In genomic region chr12:48973992-48974673, GRCh38 we compare ENCODE assay signal across 8 cellular contexts. TPM values are rescaled to one million over a fixed set of nuclear protein-coding genes. Genes with fewer than 3 reads are reported as not detected.
DNase-seq lines count a peak whose midpoint lies in the region; ATAC-seq and TF ChIP-seq lines count a peak whose summit lies in the region.
"Had no signal": no experiment of that assay in that cellular context is flagged by ENCODE, and none has a peak within 500 bp of the region (broad histone marks: within the 10 kb centered on the region; RNA-seq: fewer than 3 reads in every experiment).

No MANE protein-coding gene starts in this region.

- no peaks in the 10 kb centered on the region for H3K9me3 ChIP-seq in H9 (ENCODE audit: control insufficient read depth, low read depth, low read length)
- H3K9me3 ChIP-seq in right cardiac atrium (ENCODE audit: control insufficient read depth, low read length): no peaks in the 10 kb centered on the region

- ATAC-seq in activated T-cell treated with anti-CD3 and anti-CD28 coated beads, Interleukin-2, amount 50 U/mL, for 72 hours (replicated peaks in 1 of 2): no peak
- peak; percentile 68 to 71 for ATAC-seq in right cardiac atrium
- no peak for ATAC-seq in stimulated activated naive CD8-positive, alpha-beta T cell treated with anti-CD3 and anti-CD28 coated beads, Interleukin-15, Interleukin-2, amounts not matched to agents 100 U/mL and 50 U/mL, for 24 hours
- no peak for ATAC-seq in stimulated activated naive B cell treated with anti-CD40 and anti-IgM and Interleukin-4, amounts not matched to agents 10 μg/mL and 1 μg/mL and 100 μg/mL, for 72 hours (replicated peaks)
- ATAC-seq in GM18870 (IDR thresholded peaks at IDR 0.05; ENCODE audit: unreplicated experiment): no peak

- no peak overlapping the region for H2AFZ ChIP-seq in H9 (ENCODE audit: low read length)

- no peak overlapping the region for H3K4ac ChIP-seq in H9 (ENCODE audit: low read depth, low read length)

- TF ChIP-seq CTCF in H9 (conservative IDR thresholded peaks at IDR 0.05): peak; percentile 77

- peaks cover under 1% of the 10 kb centered on the region; the same call in 1 of the 2 replicates for H3K4me1 ChIP-seq in H9 (ENCODE audit: insufficient read depth, low read length)
- peaks cover 11% of the 10 kb centered on the region for H3K4me1 ChIP-seq in right cardiac atrium (ENCODE audit: control insufficient read depth, insufficient read depth, low read length)

- no peaks in the 10 kb centered on the region; a peak in 1 of 7 replicates for H3K36me3 Mint-ChIP-seq in H9 (ENCODE audit: insufficient read depth in 1 of 3, low read depth in 3 of 3)
- H3K36me3 Mint-ChIP-seq in activated T-cell treated with anti-CD3 and anti-CD28 coated beads, Interleukin-2, amount 50 U/mL, for 72 hours (ENCODE audit: insufficient read depth in 2 of 2): no peaks in the 10 kb centered on the region
- H3K36me3 Mint-ChIP-seq in stimulated activated naive B cell treated with anti-CD40 and anti-IgM and Interleukin-4, amounts not matched to agents 10 μg/mL and 1 μg/mL and 100 μg/mL, for 72 hours: peaks cover 0 to 2% of the 10 kb centered on the region in 2 donors

- no peaks in the 10 kb centered on the region for H4K20me1 ChIP-seq in H9 (ENCODE audit: control insufficient read depth, insufficient read depth, insufficient read length)

- H3K79me1 ChIP-seq in H9 (ENCODE audit: insufficient read depth, low read depth, low read length, poor library complexity, severe bottlenecking): no peaks in the 10 kb centered on the region

- H3K4me1 Mint-ChIP-seq in H9: peaks cover 32 to 41% of the 10 kb centered on the region in 2 experiments
- H3K4me1 Mint-ChIP-seq in activated T-cell treated with anti-CD3 and anti-CD28 coated beads, Interleukin-2, amount 50 U/mL, for 72 hours (ENCODE audit: low read depth): peaks cover 49% of the 10 kb centered on the region
- H3K4me1 Mint-ChIP-seq in stimulated activated naive B cell treated with anti-CD40 and anti-IgM and Interleukin-4, amounts not matched to agents 10 μg/mL and 1 μg/mL and 100 μg/mL, for 72 hours: peaks cover 44 to 65% of the 10 kb centered on the region in 2 donors

- H2BK12ac ChIP-seq in H9 (ENCODE audit: insufficient read length, low read depth, low read length): no peak overlapping the region

- intact Hi-C loops in right cardiac atrium (cut with DNase I): no loop called here

- peaks cover 99% of the 10 kb centered on the region for H3K27me3 Mint-ChIP-seq in H9 (ENCODE audit: low read depth)
- peaks cover 88% of the 10 kb centered on the region for H3K27me3 Mint-ChIP-seq in activated T-cell treated with anti-CD3 and anti-CD28 coated beads, Interleukin-2, amount 50 U/mL, for 72 hours (ENCODE audit: low read depth)
- peaks cover 78 to 86% of the 10 kb centered on the region in 2 donors for H3K27me3 Mint-ChIP-seq in stimulated activated naive B cell treated with anti-CD40 and anti-IgM and Interleukin-4, amounts not matched to agents 10 μg/mL and 1 μg/mL and 100 μg/mL, for 72 hours

- no CpG with 5 or more reads among the region's 17 CpGs for WGBS in H9 (ENCODE audit: extremely low coverage, insufficient read length, low lambda C conversion rate)
- WGBS in right cardiac atrium: 17% methylated on average over 17 of the region's 17 CpGs

- peaks cover 5 to 6% of the 10 kb centered on the region in 2 experiments; a peak in 4 of 5 replicates for H3K9me3 Mint-ChIP-seq in H9
- H3K9me3 Mint-ChIP-seq in activated T-cell treated with anti-CD3 and anti-CD28 coated beads, Interleukin-2, amount 50 U/mL, for 72 hours: no peaks in the 10 kb centered on the region
- H3K9me3 Mint-ChIP-seq in stimulated activated naive B cell treated with anti-CD40 and anti-IgM and Interleukin-4, amounts not matched to agents 10 μg/mL and 1 μg/mL and 100 μg/mL, for 72 hours: no peaks in the 10 kb centered on the region

- H4K8ac ChIP-seq in H9 (replicated peaks; ENCODE audit: insufficient read length, low read depth, low read length): no peak overlapping the region

- 0 out of 5 replicates have a peak overlapping the region, but pooled peaks of 1 of the 2 experiments have one; percentile 6 for H3K4me3 Mint-ChIP-seq in H9
- H3K4me3 Mint-ChIP-seq in activated T-cell treated with anti-CD3 and anti-CD28 coated beads, Interleukin-2, amount 50 U/mL, for 72 hours: no peak overlapping the region
- no peak overlapping the region for H3K4me3 Mint-ChIP-seq in stimulated activated naive B cell treated with anti-CD40 and anti-IgM and Interleukin-4, amounts not matched to agents 10 μg/mL and 1 μg/mL and 100 μg/mL, for 72 hours

- no peak overlapping the region for H4K5ac ChIP-seq in H9 (ENCODE audit: insufficient read length, low read depth, low read length)

- no peak overlapping the region for H3T11ph ChIP-seq in H9 (ENCODE audit: low read length)

- H3K9ac ChIP-seq in H9 (ENCODE audit: extremely low read depth, insufficient read length, low read length): no peak overlapping the region

- H2BK15ac ChIP-seq in H9 (ENCODE audit: low read depth, low read length): no peak overlapping the region

- H2BK5ac ChIP-seq in H9 (ENCODE audit: insufficient read length, low read length): no peak overlapping the region

- H3K27me3 ChIP-seq in H9 (ENCODE audit: insufficient read depth, low read length): peaks cover 91% of the 10 kb centered on the region
- H3K27me3 ChIP-seq in right cardiac atrium (ENCODE audit: control insufficient read depth, insufficient read depth): no peaks in the 10 kb centered on the region

- H3K4me3 ChIP-seq in right cardiac atrium (ENCODE audit: low read length): no peak overlapping the region

- H3K23ac ChIP-seq in H9 (ENCODE audit: insufficient read length, low read depth, low read length): no peak overlapping the region

- H2BK120ac ChIP-seq in H9 (ENCODE audit: low read depth, low read length, poor library complexity, severe bottlenecking): no peak overlapping the region

- H3K23me2 ChIP-seq in H9 (ENCODE audit: insufficient read length, low read depth, low read length, poor library complexity, severe bottlenecking): peaks cover 9% of the 10 kb centered on the region

- H3K14ac ChIP-seq in H9 (ENCODE audit: insufficient read depth, low read length): no peak overlapping the region

- no peak overlapping the region for H3K4me2 ChIP-seq in H9 (ENCODE audit: insufficient read depth, insufficient read length, low read length)

- no peak overlapping the region for H3K56ac ChIP-seq in H9 (ENCODE audit: insufficient read length, low read depth, low read length)

- no peak overlapping the region for H3K18ac ChIP-seq in H9 (ENCODE audit: insufficient read length, low read depth, low read length)

- no peak overlapping the region for H2BK20ac ChIP-seq in H9 (ENCODE audit: low read depth, low read length, poor library complexity, severe bottlenecking)

- H3K27ac Mint-ChIP-seq in H9: no peak overlapping the region
- H3K27ac Mint-ChIP-seq in activated T-cell treated with anti-CD3 and anti-CD28 coated beads, Interleukin-2, amount 50 U/mL, for 72 hours: no peak overlapping the region
- no peak overlapping the region for H3K27ac Mint-ChIP-seq in stimulated activated naive B cell treated with anti-CD40 and anti-IgM and Interleukin-4, amounts not matched to agents 10 μg/mL and 1 μg/mL and 100 μg/mL, for 72 hours

- no peak overlapping the region for H2AK5ac ChIP-seq in H9 (ENCODE audit: insufficient read length, low read length)

- DNase-seq in H9 (peak; percentile 83), right cardiac atrium (peak; percentile 86 to 92 (median 91)), OCI-M2 (lab: John Stamatoyannopoulos, UW; ENCODE audit: unreplicated experiment) (no peak)
- DNase-seq in activated T-cell treated with anti-CD3 and anti-CD28 coated beads, Interleukin-2, amount 50 U/mL, for 72 hours: peak; percentile 55 to 61
- DNase-seq in stimulated activated naive CD8-positive, alpha-beta T cell treated with anti-CD3 and anti-CD28 coated beads, Interleukin-15, Interleukin-2, amounts not matched to agents 100 U/mL and 50 U/mL, for 24 hours: peak; percentile 67
- DNase-seq in stimulated activated naive B cell treated with anti-CD40 and anti-IgM and Interleukin-4, amounts not matched to agents 10 μg/mL and 1 μg/mL and 100 μg/mL, for 72 hours: no peak
- DNase-seq: NCI-H2171 had no signal

- H3K27ac ChIP-seq in H9 (ENCODE audit: insufficient read length, low read depth, low read length) (no peak overlapping the region), right cardiac atrium (ENCODE audit: low read length) (peak overlapping the region; percentile 23)

- no peaks in the 10 kb centered on the region for H3K79me2 ChIP-seq in H9 (ENCODE audit: insufficient read depth, low read length)

- no peak overlapping the region for H4K91ac ChIP-seq in H9 (ENCODE audit: insufficient read length, low read depth, low read length)

RNA-seq across cellular contexts. Expression of gene WNT10B, which starts 2.6 kb away (rescaled TPM):
- total RNA-seq in H9 (2021): 0.37 and 0.53 TPM in 2 replicates
- total RNA-seq in activated T-cell treated with anti-CD3 and anti-CD28 coated beads, Interleukin-2, amount 50 U/mL, for 72 hours: 1 to 10 TPM in 1 of 2 donors, under 1 TPM in 1; 0.31 to 1.7 TPM
- 1 to 10 TPM in 1 of 4 donors, under 1 TPM in 3; 0.57 to 1.7 (median 0.73) TPM for total RNA-seq in right cardiac atrium
- 0.66 TPM for polyA plus RNA-seq in right cardiac atrium

RNA-seq across cellular contexts. Expression of gene WNT1, which starts 4.0 kb away (rescaled TPM):
- not detected in 2 replicates for total RNA-seq in H9 (2021)
- total RNA-seq in activated T-cell treated with anti-CD3 and anti-CD28 coated beads, Interleukin-2, amount 50 U/mL, for 72 hours: under 1 TPM in 1 of 2 donors, not detected in 1; 0.42 TPM
- total RNA-seq in right cardiac atrium: not detected
- not detected for polyA plus RNA-seq in right cardiac atrium

RNA-seq across cellular contexts. Expression of gene ARF3, which starts 16.8 kb away (rescaled TPM):
- total RNA-seq in H9 (2021): 254 and 263 TPM in 2 replicates
- 10 to 100 TPM; 73.5 to 96.5 TPM for total RNA-seq in activated T-cell treated with anti-CD3 and anti-CD28 coated beads, Interleukin-2, amount 50 U/mL, for 72 hours
- 10 to 100 TPM; 75.6 to 94.8 (median 80.6) TPM for total RNA-seq in right cardiac atrium
- polyA plus RNA-seq in right cardiac atrium: 65.0 TPM

RNA-seq across cellular contexts. Expression of gene DDN, which starts 25.0 kb away (rescaled TPM):
- total RNA-seq in H9 (2021): 0.35 and 0.39 TPM in 2 replicates
- total RNA-seq in activated T-cell treated with anti-CD3 and anti-CD28 coated beads, Interleukin-2, amount 50 U/mL, for 72 hours: under 1 TPM; 0.25 to 0.38 TPM
- 1 to 10 TPM in 2 of 4 donors, under 1 TPM in 2; 0.42 to 2.8 (median 1.1) TPM for total RNA-seq in right cardiac atrium
- 1.6 TPM for polyA plus RNA-seq in right cardiac atrium

RNA-seq across cellular contexts. Expression of gene PRKAG1, which starts 44.4 kb away (rescaled TPM):
- total RNA-seq in H9 (2021): 34.8 and 36.7 TPM in 2 replicates
- 10 to 100 TPM; 66.1 to 79.3 TPM for total RNA-seq in activated T-cell treated with anti-CD3 and anti-CD28 coated beads, Interleukin-2, amount 50 U/mL, for 72 hours
- 10 to 100 TPM; 65.7 to 88.9 (median 80.7) TPM for total RNA-seq in right cardiac atrium
- 72.4 TPM for polyA plus RNA-seq in right cardiac atrium

Comparison
In these comparisons a context has a peak if more than half of its experiments do, and no peak if none do; other contexts are left out.
1. DNase-seq: peak in H9 (single experiment), activated T-cell treated with anti-CD3 and anti-CD28 coated beads, Interleukin-2, amount 50 U/mL, for 72 hours (2 of 2), right cardiac atrium (3 of 3) and stimulated activated naive CD8-positive, alpha-beta T cell treated with anti-CD3 and anti-CD28 coated beads, Interleukin-15, Interleukin-2, amounts not matched to agents 100 U/mL and 50 U/mL, for 24 hours (single experiment); none in OCI-M2 (single experiment) and stimulated activated naive B cell treated with anti-CD40 and anti-IgM and Interleukin-4, amounts not matched to agents 10 μg/mL and 1 μg/mL and 100 μg/mL, for 72 hours (single experiment).
2. ATAC-seq: peak in right cardiac atrium (2 of 2); none in activated T-cell treated with anti-CD3 and anti-CD28 coated beads, Interleukin-2, amount 50 U/mL, for 72 hours (0 of 2), stimulated activated naive CD8-positive, alpha-beta T cell treated with anti-CD3 and anti-CD28 coated beads, Interleukin-15, Interleukin-2, amounts not matched to agents 100 U/mL and 50 U/mL, for 24 hours (single experiment), stimulated activated naive B cell treated with anti-CD40 and anti-IgM and Interleukin-4, amounts not matched to agents 10 μg/mL and 1 μg/mL and 100 μg/mL, for 72 hours (0 of 2) and GM18870 (single experiment).